Comparison of ENCODE assay signal across 24 cellular contexts in the genomic region with DNA sequence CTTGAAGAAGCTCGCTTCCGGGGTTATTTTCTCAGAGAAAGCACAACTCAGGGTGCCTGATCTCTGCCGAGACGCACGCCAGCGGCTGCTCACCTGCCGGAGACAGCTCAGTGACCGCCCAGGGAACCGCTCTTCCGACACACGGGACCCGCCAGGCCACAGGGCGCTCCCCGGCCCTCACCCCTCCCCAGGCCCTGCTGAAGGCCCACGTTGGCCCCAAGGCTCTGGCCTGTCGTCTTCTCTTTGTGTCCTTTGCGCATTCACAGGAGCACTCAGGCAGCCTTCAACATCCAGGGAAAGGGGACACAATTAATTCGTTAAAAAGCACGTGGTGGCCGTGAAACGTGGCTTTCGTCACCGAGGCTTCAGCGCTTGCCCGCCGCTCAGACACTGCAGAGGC.
"Had no signal": no experiment of that assay in that cellular context is flagged by ENCODE, and none has a peak within 500 bp of the region (broad histone marks: within the 10 kb centered on the region; RNA-seq: fewer than 3 reads in every experiment).

No MANE protein-coding gene starts in this region.

- H3K27ac Mint-ChIP-seq: endodermal cell; mesothelial cell of epicardium; natural killer cell; progenitor cell of endocrine pancreas; stimulated activated effector memory CD8-positive, alpha-beta T cell treated with anti-CD3 and anti-CD28 coated beads, Interleukin-12 subunit alpha, Interleukin-12 subunit beta, amount 100 ng/mL, for 72 hours; type B pancreatic cell had no signal

- H3K9me3 ChIP-seq: pancreas, suprapubic skin, thyroid gland, uterus had no signal

- DNase-seq: effector CD4-positive, alpha-beta T cell; endodermal cell; erythroblast; foreskin keratinocyte; kidney glomerular epithelial cell; mammary epithelial cell; natural killer cell; occipital lobe; pancreas; right cardiac atrium; stimulated activated CD4-positive, alpha-beta T cell treated with anti-CD3 and anti-CD28 coated beads, Interleukin-4, amount 100 ng/mL, for 1 hour; stimulated activated CD8-positive, alpha-beta memory T cell treated with anti-CD3 and anti-CD28 coated beads, Interleukin-4, amount 100 ng/mL, for 48 hours; stimulated activated naive CD8-positive, alpha-beta T cell treated with anti-CD3 and anti-CD28 coated beads, Interleukin-15, Interleukin-2, amounts not matched to agents 100 U/mL and 50 U/mL, for 24 hours; thyroid gland; uterus had no signal

- H3K27me3 ChIP-seq: foreskin keratinocyte, thyroid gland, uterus had no signal

- H3K4me1 ChIP-seq: foreskin keratinocyte, pancreas, suprapubic skin, uterus had no signal

- H3K4me1 Mint-ChIP-seq: mesothelial cell of epicardium; natural killer cell; stimulated activated effector memory CD8-positive, alpha-beta T cell treated with anti-CD3 and anti-CD28 coated beads, Interleukin-12 subunit alpha, Interleukin-12 subunit beta, amount 100 ng/mL, for 72 hours had no signal

- H3K36me3 ChIP-seq: pancreas, suprapubic skin, thyroid gland, uterus had no signal

- H3K4me3 ChIP-seq: coronary artery, hepatocyte, pancreas, suprapubic skin, thyroid gland, uterus had no signal

- H3K4me3 Mint-ChIP-seq: endodermal cell; mesothelial cell of epicardium; natural killer cell; neural crest cell; stimulated activated effector memory CD8-positive, alpha-beta T cell treated with anti-CD3 and anti-CD28 coated beads, Interleukin-12 subunit alpha, Interleukin-12 subunit beta, amount 100 ng/mL, for 72 hours; type B pancreatic cell had no signal

- H3K27ac ChIP-seq: coronary artery, foreskin keratinocyte, hepatocyte, pancreas, suprapubic skin, thyroid gland, uterus had no signal

- H3K4me2 ChIP-seq: hepatocyte had no signal

- H2AFZ ChIP-seq: hepatocyte had no signal

- ATAC-seq: foreskin keratinocyte; left lobe of liver; natural killer cell; pancreas; right cardiac atrium; stimulated activated naive CD8-positive, alpha-beta T cell treated with anti-CD3 and anti-CD28 coated beads, Interleukin-15, Interleukin-2, amounts not matched to agents 100 U/mL and 50 U/mL, for 24 hours had no signal

- H3K79me2 ChIP-seq: hepatocyte had no signal

- H3K36me3 Mint-ChIP-seq: mesothelial cell of epicardium; stimulated activated effector memory CD8-positive, alpha-beta T cell treated with anti-CD3 and anti-CD28 coated beads, Interleukin-12 subunit alpha, Interleukin-12 subunit beta, amount 100 ng/mL, for 72 hours; type B pancreatic cell had no signal
